In genomic region chr9:96777539-96777864, GRCh38 we compare ENCODE assay signal across 8 cellular contexts. TPM values are rescaled to one million over a fixed set of nuclear protein-coding genes. Genes with fewer than 3 reads are reported as not detected.
A peak's percentile ranks its signal among the peaks of the same experiment; 100 is the strongest.
DNase-seq lines count a peak whose midpoint lies in the region; ATAC-seq and TF ChIP-seq lines count a peak whose summit lies in the region.

No MANE protein-coding gene starts in this region.

- peaks cover 36% of the 10 kb centered on the region for H3K36me3 Mint-ChIP-seq in MCF 10A (ENCODE audit: insufficient read depth, unreplicated experiment)

- H3K36me3 ChIP-seq in DOHH2 (ENCODE audit: control insufficient read depth, low read length) (peaks cover 33% of the 10 kb centered on the region), HUES48 (ENCODE audit: control insufficient read depth, insufficient read depth, low read length) (peaks cover 37% of the 10 kb centered on the region), mucosa of rectum (ENCODE audit: control insufficient read depth in 2 of 2, insufficient read depth in 2 of 2, low read length in 2 of 2) (peaks cover 13 to 25% of the 10 kb centered on the region in 2 donors)

- H3K9ac ChIP-seq in HUES48 (ENCODE audit: low read depth, low read length) (peak overlapping the region; percentile 70), mucosa of rectum (ENCODE audit: low read depth in 1 of 2, low read length in 2 of 2) (peak overlapping the region; percentile 73 to 75)

- H3K4me1 ChIP-seq in DOHH2 (ENCODE audit: control insufficient read depth, low read length) (peaks cover 14% of the 10 kb centered on the region), HUES48 (ENCODE audit: control insufficient read depth, insufficient read depth, low read length) (peaks cover 12% of the 10 kb centered on the region), mucosa of rectum (ENCODE audit: control insufficient read depth in 2 of 2, insufficient read depth in 2 of 2, low read length in 2 of 2) (peaks cover 6 to 7% of the 10 kb centered on the region in 2 donors)

- DNase-seq in MCF 10A (ENCODE audit: unreplicated experiment) (no peak), occipital lobe (lab: John Stamatoyannopoulos, UW) (no peak), SHP77 (lab: John Stamatoyannopoulos, UW) (no peak)

- intact Hi-C loops in MCF 10A (cut with micrococcal nuclease), result no loop called here

- ATAC-seq in HG03460 (IDR thresholded peaks at IDR 0.05; ENCODE audit: unreplicated experiment) (no peak), HG03135 (IDR thresholded peaks at IDR 0.05; ENCODE audit: unreplicated experiment) (no peak)

- no peaks in the 10 kb centered on the region for H3K9me2 ChIP-seq in DOHH2 (replicated peaks; ENCODE audit: control insufficient read depth, low read length)

- CTCF ChIA-PET in MCF 10A (lab: Yijun Ruan, JAX), result interaction anchor here (0.6 to 1.0 kb wide), 2 partner anchors 35 to 122 kb away, joined by 3 to 4 read pairs; partner anchors contain the start of gene PRXL2C

- H3K4me3 ChIP-seq in DOHH2 (ENCODE audit: low read length), result peak overlapping the region; percentile 98
- H3K4me3 ChIP-seq in HUES48 (ENCODE audit: low read depth, low read length), result peak overlapping the region; percentile 76
- H3K4me3 ChIP-seq in mucosa of rectum (ENCODE audit: low read length in 2 of 2), result peak overlapping the region; percentile 80 to 97

- H3K27ac ChIP-seq in DOHH2 (ENCODE audit: low read depth, low read length) (0 out of 2 replicates have a peak overlapping the region, but pooled peaks have one; percentile 8), HUES48 (ENCODE audit: low read depth, low read length) (peak overlapping the region; percentile 59), mucosa of rectum (ENCODE audit: low read depth in 2 of 2, low read length in 2 of 2) (peak overlapping the region; percentile 40 to 78)

- POLR2A ChIA-PET in MCF 10A (lab: Yijun Ruan, JAX), result interaction anchor here (0.6 to 2.4 kb wide), 11 partner anchors 9 to 460 kb away, joined by 3 to 12 read pairs (median 4); partner anchors contain the start of genes PRXL2C and ZNF782

- no peaks in the 10 kb centered on the region for H3K27me3 Mint-ChIP-seq in MCF 10A (ENCODE audit: insufficient read depth, unreplicated experiment)

- peaks cover 6% of the 10 kb centered on the region for H3K9me3 Mint-ChIP-seq in MCF 10A (ENCODE audit: unreplicated experiment)

- no TSS peak for BruUV-seq in MCF 10A (replicated peaks; lab: Mats Ljungman, UMichigan)

- TF ChIP-seq CTCF in DOHH2 (IDR thresholded peaks at IDR 0.05; ENCODE audit: low read depth, low read length, poor library complexity, severe bottlenecking), result no peak
- no peak for TF ChIP-seq CTCF in MCF 10A (IDR thresholded peaks at IDR 0.05; ENCODE audit: unreplicated experiment)

- H3K27me3 ChIP-seq in DOHH2 (ENCODE audit: control insufficient read depth, low read length) (no peaks in the 10 kb centered on the region), HUES48 (ENCODE audit: control insufficient read depth, insufficient read depth, low read length) (no peaks in the 10 kb centered on the region), mucosa of rectum (ENCODE audit: control insufficient read depth in 2 of 2, insufficient read depth in 2 of 2, low read length in 2 of 2) (no peaks in the 10 kb centered on the region)

- H3K79me2 ChIP-seq in DOHH2 (ENCODE audit: control insufficient read depth, low read length), result peaks cover 22% of the 10 kb centered on the region

- peak overlapping the region; percentile 96 for H3K27ac Mint-ChIP-seq in MCF 10A (ENCODE audit: low read depth, unreplicated experiment)

- H3K4me1 Mint-ChIP-seq in MCF 10A (ENCODE audit: insufficient read depth, unreplicated experiment), result no peaks in the 10 kb centered on the region

- H3K4me2 ChIP-seq in DOHH2 (ENCODE audit: low read length), result peak overlapping the region; percentile 61

- no peaks in the 10 kb centered on the region for H3K9me3 ChIP-seq in DOHH2 (ENCODE audit: control insufficient read depth, insufficient read depth, low read length)
- 0 out of 2 replicates have a peak, but pooled peaks cover 3% of the 10 kb centered on the region for H3K9me3 ChIP-seq in HUES48 (ENCODE audit: control insufficient read depth, insufficient read depth, low read length)
- H3K9me3 ChIP-seq in mucosa of rectum (ENCODE audit: control insufficient read depth in 2 of 2, low read length in 2 of 2), result peaks cover 0 to 3% of the 10 kb centered on the region in 2 donors

- H3K4me3 Mint-ChIP-seq in MCF 10A (ENCODE audit: unreplicated experiment), result peak overlapping the region; percentile 96

- no peaks in the 10 kb centered on the region for H4K20me1 ChIP-seq in DOHH2 (ENCODE audit: control insufficient read depth, insufficient read depth, low read depth, low read length)

- H3F3A ChIP-seq in DOHH2 (ENCODE audit: control insufficient read depth, insufficient read depth), result peaks cover 4% of the 10 kb centered on the region

RNA-seq across cellular contexts. Expression of gene ZNF510, which starts 0.4 kb away (rescaled TPM):
- total RNA-seq in MCF 10A (2022) (10.1 and 10.8 TPM in 2 replicates), occipital lobe (61.8 TPM)

Comparison
In these comparisons a context has a peak if more than half of its experiments do, and no peak if none do; other contexts are left out.
1. H3K27ac ChIP-seq: peak in every context shown above with its lines; median percentile 59 in HUES48; 59 in mucosa of rectum; 8 in DOHH2.